Comparison of ENCODE assay signal across 23 cellular contexts in genomic region chr20:18310592-18310991, GRCh38.
"Had no signal": no experiment of that assay in that cellular context is flagged by ENCODE, and none has a peak within 500 bp of the region (broad histone marks: within the 10 kb centered on the region; RNA-seq: fewer than 3 reads in every experiment).

No MANE protein-coding gene starts in this region.

- H3K27me3 ChIP-seq: hepatocyte, neural progenitor cell, neutrophil, right atrium auricular region, spleen, suprapubic skin, tibial artery, upper lobe of right lung had no signal

- FAIRE-seq: urothelium cell line had no signal

- ATAC-seq: natural killer cell; sciatic nerve; stimulated activated effector memory CD8-positive, alpha-beta T cell treated with anti-CD3 and anti-CD28 coated beads, Interleukin-12 subunit alpha, Interleukin-12 subunit beta, amount 100 ng/mL, for 72 hours; upper lobe of right lung had no signal

- H3K4me1 ChIP-seq: left ventricle myocardium inferior, neural progenitor cell, right atrium auricular region, spleen, suprapubic skin, tibial artery, upper lobe of right lung had no signal

- H3K9ac ChIP-seq: neural progenitor cell had no signal

- H3K27ac ChIP-seq: hepatocyte, left ventricle myocardium inferior, neural progenitor cell, neutrophil, right atrium auricular region, skin epidermis, spleen, suprapubic skin, thoracic aorta, tibial artery, upper lobe of right lung had no signal

- H3K4me3 ChIP-seq: hepatocyte, left ventricle myocardium inferior, lung, neural progenitor cell, right atrium auricular region, skin epidermis, spleen, suprapubic skin, thoracic aorta, tibial artery, upper lobe of right lung had no signal

- DNase-seq: islet precursor cell; left ventricle myocardium inferior; mesendoderm; naive B cell; natural killer cell; nephron progenitor cell; occipital lobe; spleen; stimulated activated CD4-positive, alpha-beta T cell treated with anti-CD3 and anti-CD28 coated beads, Interleukin-4, amount 100 ng/mL, for 24 hours; stimulated activated naive CD4-positive, alpha-beta T cell; tibial artery; upper lobe of right lung had no signal

- H3K79me2 ChIP-seq: hepatocyte had no signal

- H3K9me3 ChIP-seq: left ventricle myocardium inferior, neutrophil, right atrium auricular region, spleen, suprapubic skin, thoracic aorta, tibial artery, upper lobe of right lung had no signal

- H3K36me3 ChIP-seq: neural progenitor cell had no signal

- H2AFZ ChIP-seq: hepatocyte, neural progenitor cell had no signal

- H3K4me2 ChIP-seq: hepatocyte, neural progenitor cell had no signal
